ENCODE assay signal across 1 cellular context in the genomic region with DNA sequence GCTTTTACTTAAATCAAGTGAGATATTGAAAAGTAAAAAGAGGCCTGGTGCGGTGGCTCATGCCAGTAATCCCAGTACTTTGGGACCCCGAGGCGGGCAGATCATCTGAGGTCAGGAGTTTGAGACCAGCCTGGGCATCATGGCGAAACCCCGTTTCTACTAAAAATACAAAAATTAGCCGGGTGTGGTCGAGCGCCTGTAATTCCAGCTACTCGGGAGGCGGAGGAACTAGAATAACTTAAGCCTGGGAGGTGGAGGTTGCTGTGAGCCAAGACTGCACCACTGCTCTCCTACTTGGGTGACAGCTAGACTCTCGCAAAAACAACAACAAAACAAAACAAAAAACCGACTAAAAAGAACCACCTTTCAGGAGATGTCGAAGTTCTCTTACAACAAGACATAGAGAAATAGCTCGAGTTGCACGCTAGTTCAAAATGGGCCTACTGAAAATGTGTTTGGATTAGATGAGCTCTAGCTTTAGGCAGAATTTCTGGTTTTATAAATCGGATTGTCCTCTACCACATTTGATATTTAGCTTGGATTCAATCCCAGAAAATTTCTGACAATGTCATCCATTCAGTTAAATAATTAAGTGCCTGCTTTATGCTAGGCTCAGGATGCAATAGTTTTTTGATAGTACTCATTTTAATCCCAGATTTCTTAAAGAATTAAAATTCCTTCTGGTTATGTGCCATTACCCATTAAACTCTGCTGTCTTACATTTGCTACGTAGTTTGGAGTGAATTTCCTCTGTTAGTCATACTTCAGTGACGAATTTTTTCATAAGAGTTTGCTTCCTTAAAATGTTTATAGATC.
TF ChIP-seq lines count a peak whose summit lies in the region.

No MANE protein-coding gene starts in this region.

TF ChIP-seq in SK-N-SH, 30 proteins besides CTCF, POLR2A, EP300 and RAD21 (continued from another document):
- TF ChIP-seq, protein P1, sequence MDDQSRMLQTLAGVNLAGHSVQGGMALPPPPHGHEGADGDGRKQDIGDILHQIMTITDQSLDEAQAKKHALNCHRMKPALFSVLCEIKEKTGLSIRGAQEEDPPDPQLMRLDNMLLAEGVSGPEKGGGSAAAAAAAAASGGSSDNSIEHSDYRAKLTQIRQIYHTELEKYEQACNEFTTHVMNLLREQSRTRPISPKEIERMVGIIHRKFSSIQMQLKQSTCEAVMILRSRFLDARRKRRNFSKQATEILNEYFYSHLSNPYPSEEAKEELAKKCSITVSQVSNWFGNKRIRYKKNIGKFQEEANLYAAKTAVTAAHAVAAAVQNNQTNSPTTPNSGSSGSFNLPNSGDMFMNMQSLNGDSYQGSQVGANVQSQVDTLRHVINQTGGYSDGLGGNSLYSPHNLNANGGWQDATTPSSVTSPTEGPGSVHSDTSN (IDR thresholded peaks at IDR 0.05), result peak; percentile 92
- TF ChIP-seq TEAD4 (IDR thresholded peaks at IDR 0.05; ENCODE audit: borderline replicate concordance, insufficient read depth) (0 out of 2 replicates have a peak, but pooled peaks have one; percentile 38), RCOR1 (IDR thresholded peaks at IDR 0.05; ENCODE audit: low read length) (peak; percentile 57; the same call in 1 of the 2 replicates), EZH2phosphoT487 (IDR thresholded peaks at IDR 0.05; ENCODE audit: borderline replicate concordance, low read depth) (no peak)
- TF ChIP-seq, protein P2, sequence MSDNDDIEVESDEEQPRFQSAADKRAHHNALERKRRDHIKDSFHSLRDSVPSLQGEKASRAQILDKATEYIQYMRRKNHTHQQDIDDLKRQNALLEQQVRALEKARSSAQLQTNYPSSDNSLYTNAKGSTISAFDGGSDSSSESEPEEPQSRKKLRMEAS (IDR thresholded peaks at IDR 0.05; ENCODE audit: low read depth), result no peak
